Comparison of ENCODE assay signal across 8 cellular contexts in the genomic region with DNA sequence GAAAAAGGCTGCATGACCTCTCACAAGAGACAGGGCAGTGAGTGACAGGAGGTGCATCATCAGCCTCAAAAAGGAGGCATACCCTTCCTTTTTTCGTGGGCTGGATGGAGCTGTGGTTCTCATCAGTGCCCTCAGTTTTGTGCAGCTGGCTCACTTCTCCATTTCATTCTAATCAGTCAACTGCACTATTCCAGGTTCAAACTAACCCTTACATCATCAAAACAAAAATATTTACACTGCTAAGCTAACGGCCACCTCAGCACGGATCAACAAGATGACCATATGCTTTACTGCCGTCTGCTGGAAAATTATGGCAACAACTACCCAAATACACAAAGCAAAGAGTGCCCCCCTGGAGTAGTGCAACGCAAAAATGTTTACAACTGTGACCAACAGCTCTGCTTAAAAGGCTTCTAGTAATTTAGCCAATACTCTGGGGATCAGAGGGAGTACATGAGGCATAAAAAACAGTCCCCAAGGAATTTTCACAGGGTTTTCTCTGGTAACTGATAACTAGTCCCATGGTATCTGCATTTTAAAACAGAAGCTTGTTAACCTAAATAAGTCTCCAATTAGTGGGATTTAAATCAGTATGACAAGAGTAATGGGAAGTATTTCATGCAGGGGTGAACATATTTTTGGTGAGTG. TPM values are rescaled to one million over a fixed set of nuclear protein-coding genes. Genes with fewer than 3 reads are reported as not detected.
DNase-seq lines count a peak whose midpoint lies in the region; ATAC-seq and TF ChIP-seq lines count a peak whose summit lies in the region.

No MANE protein-coding gene starts in this region.

- ATAC-seq in GM18502 (IDR thresholded peaks at IDR 0.05; ENCODE audit: poor library complexity, unreplicated experiment), result peak; percentile 85
- peak; percentile 75 for ATAC-seq in HG02852 (IDR thresholded peaks at IDR 0.05; ENCODE audit: unreplicated experiment)
- peak; percentile 41 for ATAC-seq in gastroesophageal sphincter

- H3K36me3 ChIP-seq in gastroesophageal sphincter (no peaks in the 10 kb centered on the region), prostate gland (no peaks in the 10 kb centered on the region)

- POLR2A ChIA-PET in AG04450 (lab: Yijun Ruan, JAX), result interaction anchor here (0.7 to 0.9 kb wide), 2 partner anchors 126 to 448 kb away, joined by 3 to 4 read pairs; no protein-coding TSS in a partner anchor

- H3K4me3 ChIP-seq in AG04450 (ENCODE audit: low read depth, low read length) (no peak overlapping the region), gastroesophageal sphincter (no peak overlapping the region), prostate gland (no peak overlapping the region)

- TF ChIP-seq EP300 in gastroesophageal sphincter (IDR thresholded peaks at IDR 0.05), result no peak

- 6 to 32% methylated on average over 4 to 5 of the region's 5 CpGs for WGBS in gastroesophageal sphincter (ENCODE audit: low coverage in 1 of 2), 2 donors
- 22% methylated on average over 5 of the region's 5 CpGs for WGBS in prostate gland

- no peaks in the 10 kb centered on the region for H3K9me3 Mint-ChIP-seq in T-helper 2 cell treated with Interferon-gamma antibody and Interleukin-4, amounts not matched to agents 5 μg/mL and 100 μg/mL, for 36 hours

- DNase-seq in AG04450 (ENCODE audit: low read depth, low spot score), result peak; percentile 48
- peak; percentile 10 for DNase-seq in NCI-H128 (lab: John Stamatoyannopoulos, UW; ENCODE audit: unreplicated experiment)
- no peak for DNase-seq in T-helper 2 cell treated with Interferon-gamma antibody and Interleukin-4, amounts not matched to agents 5 μg/mL and 100 μg/mL, for 36 hours (ENCODE audit: low spot score)
- DNase-seq in prostate gland (ENCODE audit: low spot score), result peak; percentile 39
- DNase-seq in activated effector memory CD4-positive, alpha-beta T cell treated with anti-CD3 and anti-CD28 coated beads, Interleukin-2, amount 50 U/mL, for 16 hours, result no peak

- CTCF ChIA-PET in AG04450 (lab: Charles Lee), result interaction anchor here (0.6 to 2.4 kb wide), 35 partner anchors 13 to 785 kb away, joined by 3 to 19 read pairs (median 4); no protein-coding TSS in a partner anchor

- TF ChIP-seq CTCF in AG04450 (IDR thresholded peaks at IDR 0.05; ENCODE audit: low read depth, low read length) (peak; percentile 82), gastroesophageal sphincter (IDR thresholded peaks at IDR 0.05) (peak in 3 of 4 experiments; percentile 45 to 64 (median 58)), prostate gland (IDR thresholded peaks at IDR 0.05) (peak; percentile 25 to 82 (median 64))

- H3K36me3 Mint-ChIP-seq in T-helper 2 cell treated with Interferon-gamma antibody and Interleukin-4, amounts not matched to agents 5 μg/mL and 100 μg/mL, for 36 hours (ENCODE audit: low read depth), result no peaks in the 10 kb centered on the region

- TF ChIP-seq POLR2A in gastroesophageal sphincter (IDR thresholded peaks at IDR 0.05), result no peak
- TF ChIP-seq POLR2A in prostate gland (IDR thresholded peaks at IDR 0.05), result no peak

- peaks cover 3% of the 10 kb centered on the region for H3K4me1 Mint-ChIP-seq in T-helper 2 cell treated with Interferon-gamma antibody and Interleukin-4, amounts not matched to agents 5 μg/mL and 100 μg/mL, for 36 hours (ENCODE audit: low read depth)

- no peaks in the 10 kb centered on the region for H3K27me3 ChIP-seq in AG04450 (ENCODE audit: control insufficient read depth, insufficient read depth, low read length)
- H3K27me3 ChIP-seq in gastroesophageal sphincter, result no peaks in the 10 kb centered on the region
- no peaks in the 10 kb centered on the region for H3K27me3 ChIP-seq in prostate gland (replicated peaks; ENCODE audit: insufficient read depth)

- H3K4me1 ChIP-seq in gastroesophageal sphincter (peaks cover 0 to 14% (median 0%) of the 10 kb centered on the region in 3 donors), prostate gland (replicated peaks) (no peaks in the 10 kb centered on the region)

- peak overlapping the region; percentile 46 for H3K27ac Mint-ChIP-seq in T-helper 2 cell treated with Interferon-gamma antibody and Interleukin-4, amounts not matched to agents 5 μg/mL and 100 μg/mL, for 36 hours

- H3K27ac ChIP-seq in AG04450 (ENCODE audit: low read depth, low read length) (no peak overlapping the region), gastroesophageal sphincter (no peak overlapping the region), prostate gland (no peak overlapping the region)

- no peak overlapping the region for H3K4me3 Mint-ChIP-seq in T-helper 2 cell treated with Interferon-gamma antibody and Interleukin-4, amounts not matched to agents 5 μg/mL and 100 μg/mL, for 36 hours

- intact Hi-C loops in prostate gland (cut with DNase I), result loop anchor here (5.0 to 10.0 kb wide), 4 partner anchors 106 to 596 kb away; partner anchors contain the start of gene VLDLR

- no peaks in the 10 kb centered on the region for H3K27me3 Mint-ChIP-seq in T-helper 2 cell treated with Interferon-gamma antibody and Interleukin-4, amounts not matched to agents 5 μg/mL and 100 μg/mL, for 36 hours (ENCODE audit: low read depth)

- H3K9me3 ChIP-seq in AG04450 (ENCODE audit: control insufficient read depth, insufficient read depth, low read length), result no peaks in the 10 kb centered on the region
- H3K9me3 ChIP-seq in gastroesophageal sphincter, result no peaks in the 10 kb centered on the region
- no peaks in the 10 kb centered on the region for H3K9me3 ChIP-seq in prostate gland

RNA-seq across cellular contexts. Expression of gene KCNV2, which starts 10.8 kb away (rescaled TPM):
- polyA plus RNA-seq in AG04450 (2011; rRNA removed), result not detected in 2 replicates
- not detected in 2 replicates for polyA minus RNA-seq in AG04450 (2011; rRNA and poly(A)+ RNA removed)
- total RNA-seq in gastroesophageal sphincter (not detected), prostate gland (1 to 10 TPM in 1 of 2 donors, not detected in 1; 1.4 TPM)

Comparison
In these comparisons a context has a peak if more than half of its experiments do, and no peak if none do; other contexts are left out.
1. DNase-seq: peak in AG04450 (single experiment), NCI-H128 (single experiment) and prostate gland (single experiment); none in T-helper 2 cell treated with Interferon-gamma antibody and Interleukin-4, amounts not matched to agents 5 μg/mL and 100 μg/mL, for 36 hours (single experiment) and activated effector memory CD4-positive, alpha-beta T cell treated with anti-CD3 and anti-CD28 coated beads, Interleukin-2, amount 50 U/mL, for 16 hours (single experiment).
2. Peak in every context shown above with its lines, with median percentiles within 50 percentile points of each other: CTCF ChIP-seq and ATAC-seq.